In genomic region chr22:43376765-43377485, GRCh38 we compare ENCODE assay signal across 11 cellular contexts. TPM values are rescaled to one million over a fixed set of nuclear protein-coding genes. Genes with fewer than 3 reads are reported as not detected.
DNase-seq lines count a peak whose midpoint lies in the region; ATAC-seq and TF ChIP-seq lines count a peak whose summit lies in the region.
"Had no signal": no experiment of that assay in that cellular context is flagged by ENCODE, and none has a peak within 500 bp of the region (broad histone marks: within the 10 kb centered on the region; RNA-seq: fewer than 3 reads in every experiment).

No MANE protein-coding gene starts in this region.

- no peak overlapping the region for H3K27ac ChIP-seq in colonic mucosa

- H3K27me3 ChIP-seq in colonic mucosa: no peaks in the 10 kb centered on the region

- peak overlapping the region in 2 of 5 experiments; percentile 8 to 16 for H3K4me3 Mint-ChIP-seq in brain

- H3K36me3 Mint-ChIP-seq in brain: no peaks in the 10 kb centered on the region

- H3K4me1 ChIP-seq in colonic mucosa: no peaks in the 10 kb centered on the region

- H3K27me3 Mint-ChIP-seq in brain: peaks cover 7% of the 10 kb centered on the region

- no peak for TF ChIP-seq POLR2A in NB4 (IDR thresholded peaks at IDR 0.05; ENCODE audit: extremely low read depth, insufficient read length)

- H3K9me3 Mint-ChIP-seq in brain: peaks cover 4 to 39% (median 19%) of the 10 kb centered on the region in 5 experiments

- H3K36me3 ChIP-seq in colonic mucosa: no peaks in the 10 kb centered on the region

- H3K9me3 ChIP-seq in colonic mucosa: no peaks in the 10 kb centered on the region

- peak overlapping the region in 3 of 5 experiments; percentile 51 to 81 (median 58) for H3K27ac Mint-ChIP-seq in brain

- no peak overlapping the region for H3K4me3 ChIP-seq in NB4 (ENCODE audit: low read depth, low read length)
- no peak overlapping the region for H3K4me3 ChIP-seq in colonic mucosa

- intact Hi-C loops in colonic mucosa (cut with DNase I): no loop called here

- no peak overlapping the region for H3K9ac ChIP-seq in colonic mucosa (ENCODE audit: low read depth in 2 of 2, low read length in 2 of 2)

- TF ChIP-seq CTCF in NB4 (IDR thresholded peaks at IDR 0.05; ENCODE audit: low read depth, low read length): no peak
- no peak for TF ChIP-seq CTCF in brain (conservative IDR thresholded peaks at IDR 0.05)
- no peak for TF ChIP-seq CTCF in colonic mucosa (IDR thresholded peaks at IDR 0.05)

- ATAC-seq in HG02870 (IDR thresholded peaks at IDR 0.05; ENCODE audit: unreplicated experiment): no peak

- peaks cover 23% of the 10 kb centered on the region for H3K4me1 Mint-ChIP-seq in brain

- DNase-seq in NK-92 treated with Interleukin-12 subunit alpha and Interleukin-12 subunit beta, amount 100 ng/mL, for 24 hours (lab: John Stamatoyannopoulos, UW): peak; percentile 87
- no peak for DNase-seq in NK-92 (lab: John Stamatoyannopoulos, UW; ENCODE audit: unreplicated experiment)
- peak; percentile 22 for DNase-seq in NB4 (ENCODE audit: low read depth)
- peak; percentile 57 for DNase-seq in stimulated activated CD8-positive, alpha-beta memory T cell treated with anti-CD3 and anti-CD28 coated beads, Interleukin-4, amount 100 ng/mL, for 48 hours
- no peak for DNase-seq in HK-2 (ENCODE audit: unreplicated experiment)
- no peak for DNase-seq in colonic mucosa
- DNase-seq: NCI-H1694 treated with DMSO at 0.1 percent for 48 hours had no signal

RNA-seq across cellular contexts. Expression of gene SCUBE1, which starts 33.8 kb away (rescaled TPM):
- 0.29 TPM for polyA plus RNA-seq in brain (ENCODE audit: insufficient read depth, low read depth, low replicate concordance)
- 1 to 10 TPM; 1.7 to 5.6 TPM for total RNA-seq in colonic mucosa

RNA-seq across cellular contexts. Expression of gene MPPED1, which starts 34.9 kb away (rescaled TPM):
- polyA plus RNA-seq in brain (ENCODE audit: insufficient read depth, low read depth, low replicate concordance): 12.8 TPM
- under 1 TPM in 1 of 2 donors, not detected in 1; 0.05 TPM for total RNA-seq in colonic mucosa
- total RNA-seq: dermis microvascular lymphatic vessel endothelial cell; T-helper 2 cell treated with Interferon-gamma antibody and Interleukin-4, amounts not matched to agents 100 ng/mL and 5 ng/mL, for 36 hours had no signal

Comparison
In these comparisons a context has a peak if more than half of its experiments do, and no peak if none do; other contexts are left out.
1. DNase-seq: peak in NK-92 treated with Interleukin-12 subunit alpha and Interleukin-12 subunit beta, amount 100 ng/mL, for 24 hours (single experiment), NB4 (single experiment) and stimulated activated CD8-positive, alpha-beta memory T cell treated with anti-CD3 and anti-CD28 coated beads, Interleukin-4, amount 100 ng/mL, for 48 hours (single experiment); none in NK-92 (single experiment), HK-2 (single experiment) and colonic mucosa (single experiment).